8 cellular contexts compared by ENCODE assay signal in the genomic region with DNA sequence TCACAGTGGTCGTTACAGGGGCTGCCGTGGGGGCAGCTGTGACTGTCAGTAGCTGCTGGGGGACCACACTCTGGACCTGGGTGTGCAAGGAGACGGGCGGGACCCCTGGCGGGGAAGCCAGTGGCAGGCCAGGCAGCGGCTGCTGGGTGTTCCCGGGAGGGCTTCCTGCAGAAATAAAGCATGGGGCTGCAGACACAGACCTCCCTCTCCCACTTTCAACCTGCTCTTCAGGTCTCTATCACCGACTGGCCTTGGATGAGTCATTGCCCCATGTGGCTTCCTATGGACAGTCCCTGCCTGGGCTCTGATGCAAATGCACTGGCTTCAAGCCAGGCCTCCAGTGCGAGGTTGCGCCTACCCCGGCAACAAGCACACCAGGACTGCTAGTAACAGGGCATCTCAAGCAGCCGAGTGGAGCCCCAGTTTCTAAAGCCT. TPM values are rescaled to one million over a fixed set of nuclear protein-coding genes. Genes with fewer than 3 reads are reported as not detected.
DNase-seq lines count a peak whose midpoint lies in the region; ATAC-seq, FAIRE-seq and TF ChIP-seq lines count a peak whose summit lies in the region.

No MANE protein-coding gene starts in this region.

- H3K36me3 ChIP-seq in colonic mucosa (peaks cover 34% of the 10 kb centered on the region), transverse colon (peaks cover 0 to 19% (median 7%) of the 10 kb centered on the region in 4 donors)
- H3K36me3 ChIP-seq in naive thymus-derived CD4-positive, alpha-beta T cell (ENCODE audit: control insufficient read depth in 2 of 3, insufficient read depth in 3 of 3, low read length in 3 of 3): peaks cover 0 to 50% (median 16%) of the 10 kb centered on the region in 3 experiments

- 5 to 59% methylated on average over 4 to 12 of the region's 12 CpGs for WGBS in transverse colon (ENCODE audit: low coverage in 1 of 2), 2 donors

- H3K4me1 ChIP-seq in colonic mucosa: peaks cover 47% of the 10 kb centered on the region
- H3K4me1 ChIP-seq in naive thymus-derived CD4-positive, alpha-beta T cell (ENCODE audit: control insufficient read depth in 2 of 2, insufficient read depth in 2 of 2, low read length in 2 of 2): peaks cover 25 to 49% of the 10 kb centered on the region in 2 donors
- peaks cover 28 to 67% (median 60%) of the 10 kb centered on the region in 4 donors for H3K4me1 ChIP-seq in transverse colon

- H3K27me3 ChIP-seq in colonic mucosa (no peaks in the 10 kb centered on the region), transverse colon (no peaks in the 10 kb centered on the region)
- no peaks in the 10 kb centered on the region for H3K27me3 ChIP-seq in naive thymus-derived CD4-positive, alpha-beta T cell (ENCODE audit: control insufficient read depth in 2 of 2, insufficient read depth in 2 of 2, low read length in 2 of 2)

- peak overlapping the region in 8 of 9 donors; percentile 14 to 77 (median 64) for H3K27ac Mint-ChIP-seq in naive thymus-derived CD4-positive, alpha-beta T cell

- no peak for TF ChIP-seq CTCF in colonic mucosa (IDR thresholded peaks at IDR 0.05)
- TF ChIP-seq CTCF in transverse colon (IDR thresholded peaks at IDR 0.05): no peak

- ATAC-seq in GM19043 (IDR thresholded peaks at IDR 0.05; ENCODE audit: low read depth, unreplicated experiment) (peak; percentile 55), HG03571 (IDR thresholded peaks at IDR 0.05; ENCODE audit: unreplicated experiment) (no peak)
- ATAC-seq in naive thymus-derived CD4-positive, alpha-beta T cell: peak; percentile 28

- DNase-seq in AML-193 (lab: John Stamatoyannopoulos, UW) (peak; percentile 47 to 56), HTR-8/SVneo (ENCODE audit: insufficient read length, low spot score) (peak; percentile 72), colonic mucosa (peak; percentile 78), transverse colon (peak; percentile 85)
- peak; percentile 50 to 75 for DNase-seq in activated CD4-positive, alpha-beta T cell treated with anti-CD3 and anti-CD28 coated beads for 24 hours (ENCODE audit: low read depth in 2 of 2)
- peak in 2 of 9 donors; percentile 33 to 72 for DNase-seq in naive thymus-derived CD4-positive, alpha-beta T cell

- no peaks in the 10 kb centered on the region for H3K9me3 ChIP-seq in colonic mucosa
- H3K9me3 ChIP-seq in naive thymus-derived CD4-positive, alpha-beta T cell (ENCODE audit: control insufficient read depth in 2 of 3, low read length in 3 of 3): no peaks in the 10 kb centered on the region
- no peaks in the 10 kb centered on the region for H3K9me3 ChIP-seq in transverse colon

- intact Hi-C loops in colonic mucosa (cut with DNase I): no loop called here
- intact Hi-C loops in naive thymus-derived CD4-positive, alpha-beta T cell (cut with micrococcal nuclease): no loop called here
- intact Hi-C loops in transverse colon (cut with DNase I; ENCODE audit: low total_unique reads): loop anchor here (10.0 kb wide), 1 partner anchor 105 kb away; no protein-coding TSS in a partner anchor

- TF ChIP-seq EP300 in transverse colon (IDR thresholded peaks at IDR 0.05; ENCODE audit: low read depth): no peak

- POLR2A ChIA-PET in naive thymus-derived CD4-positive, alpha-beta T cell (lab: Charles Lee): interaction anchor here (2.0 kb wide), 1 partner anchor 16 kb away, joined by 10 read pairs; a partner anchor contains a TSS

- peak overlapping the region in 1 of 2 donors; percentile 3 for H3K9ac ChIP-seq in colonic mucosa (ENCODE audit: low read depth in 2 of 2, low read length in 2 of 2)

- H3K4me3 ChIP-seq in colonic mucosa (no peak overlapping the region), transverse colon (no peak overlapping the region)
- H3K4me3 ChIP-seq in naive thymus-derived CD4-positive, alpha-beta T cell (ENCODE audit: low read length): no peak overlapping the region

- H3K27me3 Mint-ChIP-seq in naive thymus-derived CD4-positive, alpha-beta T cell: no peaks in the 10 kb centered on the region

- in situ Hi-C loops in transverse colon (cut with MboI; ENCODE audit: low pct_ligation_motif_present in 1 of 4, low pct_unique_long_range_greater_than_20kb in 1 of 4, low sequenced_read_pairs in 3 of 4): loop anchor here in 1 of 4 donors (5.0 kb wide), 1 partner anchor 38 kb away; no protein-coding TSS in a partner anchor

- peaks cover 0 to 23% (median 7%) of the 10 kb centered on the region in 5 donors for H3K36me3 Mint-ChIP-seq in naive thymus-derived CD4-positive, alpha-beta T cell

- CTCF ChIA-PET in naive thymus-derived CD4-positive, alpha-beta T cell (lab: Charles Lee): interaction anchor here (0.5 to 9.9 kb wide), 6 partner anchors 17 to 214 kb away, joined by 3 to 88 read pairs (median 4); a partner anchor contains a TSS

- H3K4me3 Mint-ChIP-seq in naive thymus-derived CD4-positive, alpha-beta T cell: peak overlapping the region in 8 of 10 donors; percentile 58 to 83 (median 66)

- H3K27ac ChIP-seq in colonic mucosa (peak overlapping the region; percentile 37), transverse colon (peak overlapping the region in 3 of 4 donors; percentile 53 to 98 (median 57))
- peak overlapping the region; percentile 25 for H3K27ac ChIP-seq in naive thymus-derived CD4-positive, alpha-beta T cell (ENCODE audit: low read depth, low read length)

- FAIRE-seq in HTR-8/SVneo (lab: Jason Lieb, UNC): no peak

- no peak for TF ChIP-seq POLR2A in transverse colon (IDR thresholded peaks at IDR 0.05)

- H3K9me3 Mint-ChIP-seq in naive thymus-derived CD4-positive, alpha-beta T cell: no peaks in the 10 kb centered on the region

- peaks cover 40 to 64% (median 56%) of the 10 kb centered on the region in 7 donors for H3K4me1 Mint-ChIP-seq in naive thymus-derived CD4-positive, alpha-beta T cell

RNA-seq across cellular contexts. Expression of a gene that starts 17.2 kb away (rescaled TPM):
- total RNA-seq in colonic mucosa (100 to 1,000 TPM; 170 to 174 TPM), transverse colon (100 to 1,000 TPM in 3 of 4 donors, 10 to 100 TPM in 1; 45.7 to 206 (median 148) TPM)
- total RNA-seq in naive thymus-derived CD4-positive, alpha-beta T cell: 100 to 1,000 TPM in 3 of 5 experiments, 10 to 100 TPM in 2; 30.9 to 281 (median 159) TPM
- 10 to 100 TPM; 22.4 to 41.3 TPM for polyA plus RNA-seq in naive thymus-derived CD4-positive, alpha-beta T cell
